Comparison of ENCODE assay signal across 28 cellular contexts in genomic region chr5:1486271-1486670, GRCh38. TPM values are rescaled to one million over a fixed set of nuclear protein-coding genes. Genes with fewer than 3 reads are reported as not detected.
"Had no signal": no experiment of that assay in that cellular context is flagged by ENCODE, and none has a peak within 500 bp of the region (broad histone marks: within the 10 kb centered on the region; RNA-seq: fewer than 3 reads in every experiment).

No MANE protein-coding gene starts in this region.

- H3K4me2 ChIP-seq: smooth muscle cell had no signal

- ATAC-seq: activated T-helper 17 cell treated with anti-CD3 and anti-CD28 coated beads, Interleukin-2, amount 50 U/mL, for 72 hours; left cardiac atrium; naive thymus-derived CD8-positive, alpha-beta T cell; sciatic nerve; T-helper 17 cell had no signal

- DNase-seq: activated CD4-positive, alpha-beta T cell treated with anti-CD3 and anti-CD28 coated beads for 1 hour; activated CD4-positive, alpha-beta T cell treated with anti-CD3 and anti-CD28 coated beads, Interleukin-2, amount 50 U/mL, for 4 hours; activated naive CD4-positive, alpha-beta T cell; activated T-cell treated with anti-CD3 and anti-CD28 coated beads for 4 hours; anterior cingulate cortex; central memory CD4-positive, alpha-beta T cell; colonic mucosa; foreskin melanocyte; glutamatergic neuron; hippocampal formation; left cardiac atrium; mesendoderm; naive thymus-derived CD8-positive, alpha-beta T cell; ovary; stimulated activated CD4-positive, alpha-beta T cell treated with anti-CD3 and anti-CD28 coated beads, Interleukin-4, amount 100 ng/mL, for 24 hours; stimulated activated naive CD4-positive, alpha-beta T cell treated with Interleukin-2 at 50 U/mL for 16 hours; T-helper 17 cell; thyroid gland had no signal

- H3K36me3 ChIP-seq: colonic mucosa, ovary had no signal

- H3K4me1 Mint-ChIP-seq: brain had no signal

- H3K4me3 ChIP-seq: colonic mucosa, ovary, smooth muscle cell, thyroid gland had no signal

- FAIRE-seq: islet of Langerhans had no signal

- H3K27me3 Mint-ChIP-seq: activated T-helper 17 cell treated with anti-CD3 and anti-CD28 coated beads, Interleukin-2, amount 50 U/mL, for 72 hours; brain; naive thymus-derived CD8-positive, alpha-beta T cell; T-helper 17 cell had no signal

- H3K27ac ChIP-seq: colonic mucosa, ovary, thyroid gland, VCaP had no signal

- H3K4me3 Mint-ChIP-seq: activated T-helper 17 cell treated with anti-CD3 and anti-CD28 coated beads, Interleukin-2, amount 50 U/mL, for 72 hours; brain; naive thymus-derived CD8-positive, alpha-beta T cell; T-helper 17 cell had no signal

- H3K9me3 Mint-ChIP-seq: activated T-helper 17 cell treated with anti-CD3 and anti-CD28 coated beads, Interleukin-2, amount 50 U/mL, for 72 hours; brain; naive thymus-derived CD8-positive, alpha-beta T cell had no signal

- H3K4me1 ChIP-seq: colonic mucosa, thyroid gland had no signal

- H3K27ac Mint-ChIP-seq: activated T-helper 17 cell treated with anti-CD3 and anti-CD28 coated beads, Interleukin-2, amount 50 U/mL, for 72 hours; brain; T-helper 17 cell had no signal

- H3K27me3 ChIP-seq: colonic mucosa, ovary, thyroid gland had no signal

- H3K9me3 ChIP-seq: colonic mucosa, ovary, thyroid gland had no signal

RNA-seq across cellular contexts. Expression of gene SLC6A3, which starts 41.0 kb away (rescaled TPM):
- total RNA-seq: activated T-helper 17 cell treated with anti-CD3 and anti-CD28 coated beads, Interleukin-2, amount 50 U/mL, for 72 hours; colonic mucosa; epithelial cell of proximal tubule; fibroblast of lung; lower leg skin; pulmonary artery endothelial cell; sciatic nerve; smooth muscle cell; T-helper 17 cell had no signal
- polyA plus RNA-seq: fibroblast of lung, smooth muscle cell had no signal
